ENCODE assay signal across 9 cellular contexts in genomic region chr9:109499061-109499630, GRCh38. TPM values are rescaled to one million over a fixed set of nuclear protein-coding genes. Genes with fewer than 3 reads are reported as not detected.
A peak's percentile ranks its signal among the peaks of the same experiment; 100 is the strongest.
DNase-seq lines count a peak whose midpoint lies in the region; ATAC-seq and TF ChIP-seq lines count a peak whose summit lies in the region.
"Had no signal": no experiment of that assay in that cellular context is flagged by ENCODE, and none has a peak within 500 bp of the region (broad histone marks: within the 10 kb centered on the region; RNA-seq: fewer than 3 reads in every experiment).

No MANE protein-coding gene starts in this region.

- no peaks in the 10 kb centered on the region for H3F3A ChIP-seq in GM23338 (replicated peaks; ENCODE audit: low read depth)

- H3K4me2 ChIP-seq in GM23338, result peak overlapping the region; percentile 88

- no peaks in the 10 kb centered on the region for H3K36me3 ChIP-seq in GM23338 (ENCODE audit: insufficient read depth)
- H3K36me3 ChIP-seq in SK-N-MC (ENCODE audit: insufficient read depth, low read length), result no peaks in the 10 kb centered on the region

- peaks cover 68% of the 10 kb centered on the region for H3K27me3 ChIP-seq in GM23338 (ENCODE audit: insufficient read depth)

- peaks cover 20% of the 10 kb centered on the region for H3K4me1 ChIP-seq in GM23338 (ENCODE audit: insufficient read depth)

- H3K4me3 ChIP-seq in GM23338 (peak overlapping the region; percentile 61), SK-N-MC (peak overlapping the region; percentile 77), foreskin fibroblast (ENCODE audit: low read depth in 1 of 2, low read length in 2 of 2) (peak overlapping the region; percentile 9 to 34)

- peak overlapping the region; percentile 98 for H2AFZ ChIP-seq in GM23338

- H3K27ac ChIP-seq in GM23338 (ENCODE audit: low read depth), result no peak overlapping the region
- H3K27ac ChIP-seq in SK-N-MC, result no peak overlapping the region

- H3K36me3 Mint-ChIP-seq in GM23338 (ENCODE audit: low read depth) (no peaks in the 10 kb centered on the region; the same call in 2 of the 3 replicates), progenitor cell of endocrine pancreas (ENCODE audit: insufficient read depth) (no peaks in the 10 kb centered on the region)

- H4K20me1 ChIP-seq in GM23338 (replicated peaks; ENCODE audit: insufficient read depth), result no peaks in the 10 kb centered on the region; the same call in 1 of the 2 replicates

- H3K9me3 Mint-ChIP-seq in GM23338 (peaks cover 4% of the 10 kb centered on the region), progenitor cell of endocrine pancreas (ENCODE audit: low read depth) (no peaks in the 10 kb centered on the region)

- DNase-seq in GM23338 (ENCODE audit: low spot score) (peak; percentile 27), SK-N-MC (ENCODE audit: low read depth, low spot score) (no peak), foreskin fibroblast (no peak), progenitor cell of endocrine pancreas (ENCODE audit: low spot score, unreplicated experiment) (no peak), NOMO-1 treated with dmso at 0.1 percent for 144 hours (lab: John Stamatoyannopoulos, UW; ENCODE audit: unreplicated experiment) (no peak), KBM-7 (no peak), pons (ENCODE audit: low spot score) (no peak)
- DNase-seq: stimulated activated CD4-positive, alpha-beta T cell treated with anti-CD3 and anti-CD28 coated beads, Interleukin-4, amount 100 ng/mL, for 4 hours had no signal

- no peaks in the 10 kb centered on the region for H3K9me2 ChIP-seq in GM23338 (ENCODE audit: insufficient read depth)

- H3K9ac ChIP-seq in SK-N-MC (ENCODE audit: insufficient read length), result no peak overlapping the region

- H3K79me2 ChIP-seq in GM23338 (replicated peaks; ENCODE audit: insufficient read depth), result no peaks in the 10 kb centered on the region

- no peak for TF ChIP-seq CTCF in GM23338 (conservative IDR thresholded peaks at IDR 0.05; ENCODE audit: low read depth in 2 of 2)
- no peak for TF ChIP-seq CTCF in foreskin fibroblast (IDR thresholded peaks at IDR 0.05; ENCODE audit: low read depth, low read length)
- no peak for TF ChIP-seq CTCF in progenitor cell of endocrine pancreas (IDR thresholded peaks at IDR 0.05; ENCODE audit: unreplicated experiment)

- H3K4me1 Mint-ChIP-seq in GM23338 (peaks cover 10% of the 10 kb centered on the region), progenitor cell of endocrine pancreas (ENCODE audit: low read depth) (peaks cover 8% of the 10 kb centered on the region)

- in situ Hi-C loops in KBM-7 (cut with MboI; ENCODE audit: low pct_unique_long_range_greater_than_20kb, low sequenced_read_pairs), result no loop called here

- H3K4me3 Mint-ChIP-seq in GM23338 (peak overlapping the region; percentile 71), progenitor cell of endocrine pancreas (ENCODE audit: low read depth) (peak overlapping the region; percentile 79)

- H3K27me3 Mint-ChIP-seq in GM23338 (ENCODE audit: insufficient read depth, low read depth, poor library complexity), result peaks cover 42% of the 10 kb centered on the region
- H3K27me3 Mint-ChIP-seq in progenitor cell of endocrine pancreas, result peaks cover 84% of the 10 kb centered on the region

- H3K27ac Mint-ChIP-seq in GM23338, result no peak overlapping the region
- peak overlapping the region; percentile 87 for H3K27ac Mint-ChIP-seq in progenitor cell of endocrine pancreas

- H3K9me3 ChIP-seq in SK-N-MC (ENCODE audit: low read depth, low read length), result no peaks in the 10 kb centered on the region

- peak; percentile 15 for ATAC-seq in GM23338
- no peak for ATAC-seq in GM19467 (IDR thresholded peaks at IDR 0.05; ENCODE audit: unreplicated experiment)

TF ChIP-seq in GM23338, 12 proteins besides CTCF, POLR2A, EP300 and RAD21:
- peak; percentile 74 for TF ChIP-seq EZH2 (IDR thresholded peaks at IDR 0.05; ENCODE audit: low read depth, unreplicated experiment)
- TF ChIP-seq EZH2phosphoT487 (IDR thresholded peaks at IDR 0.05; ENCODE audit: unreplicated experiment), result peak; percentile 47
- no peak for TF ChIP-seq ZNF462 (CRISPR knock-in tag; IDR thresholded peaks at IDR 0.05)
- TF ChIP-seq STAT1 (IDR thresholded peaks at IDR 0.05; ENCODE audit: unreplicated experiment), result no peak
- no peak for TF ChIP-seq ZNF114 (CRISPR knock-in tag; IDR thresholded peaks at IDR 0.05)
- no peak for TF ChIP-seq JUNB (IDR thresholded peaks at IDR 0.05; ENCODE audit: unreplicated experiment)
- no peak for TF ChIP-seq ZNF331 (CRISPR knock-in tag; IDR thresholded peaks at IDR 0.05; ENCODE audit: low read depth)

RNA-seq across cellular contexts. Expression of gene PTPN3, which starts 1.0 kb away (rescaled TPM):
- total RNA-seq in GM23338 (2014; rRNA removed; shearing (Covaris generic)), result 2.6 and 2.8 TPM in 2 replicates
- 1.0 and 1.4 TPM in 2 replicates for polyA plus RNA-seq in GM23338 (2016; fragmentation: Nextera tagmentation; extraction: Ambion mirVana)
- 3.7 and 4.8 TPM in 2 replicates for total RNA-seq in progenitor cell of endocrine pancreas

Comparison
In these comparisons a context has a peak if more than half of its experiments do, and no peak if none do; other contexts are left out.
1. H3K4me3 ChIP-seq: peak in every context shown above with its lines; median percentile 77 in SK-N-MC; 61 in GM23338; 22 in foreskin fibroblast.